Comparison of ENCODE assay signal across 10 cellular contexts in genomic region chr4:106317815-106318214, GRCh38. TPM values are rescaled to one million over a fixed set of nuclear protein-coding genes. Genes with fewer than 3 reads are reported as not detected.
A peak's percentile ranks its signal among the peaks of the same experiment; 100 is the strongest.
DNase-seq lines count a peak whose midpoint lies in the region; ATAC-seq and TF ChIP-seq lines count a peak whose summit lies in the region.
"Had no signal": no experiment of that assay in that cellular context is flagged by ENCODE, and none has a peak within 500 bp of the region (broad histone marks: within the 10 kb centered on the region; RNA-seq: fewer than 3 reads in every experiment).

No MANE protein-coding gene starts in this region.

- H3K9me3 ChIP-seq in DOHH2 (ENCODE audit: control insufficient read depth, insufficient read depth, low read length) (no peaks in the 10 kb centered on the region), endocrine pancreas (ENCODE audit: control insufficient read depth, low read length) (no peaks in the 10 kb centered on the region), trophoblast cell (ENCODE audit: insufficient read depth, low read depth, low read length) (peaks cover 5% of the 10 kb centered on the region)

- H3K79me2 ChIP-seq in DOHH2 (ENCODE audit: control insufficient read depth, low read length) (peaks cover 90% of the 10 kb centered on the region), trophoblast cell (ENCODE audit: control insufficient read depth, insufficient read depth, low read length, poor library complexity) (peaks cover 5% of the 10 kb centered on the region)

- no peak overlapping the region for H3K18ac ChIP-seq in trophoblast cell (ENCODE audit: low read length)

- H2AFZ ChIP-seq in trophoblast cell (ENCODE audit: insufficient read depth, low read length, poor library complexity) = no peak overlapping the region

- no peak overlapping the region for H2AK5ac ChIP-seq in trophoblast cell (ENCODE audit: low read length)

- no peak overlapping the region for H2BK12ac ChIP-seq in trophoblast cell (ENCODE audit: low read length)

- H3K9ac ChIP-seq in endocrine pancreas (ENCODE audit: control insufficient read depth, insufficient read depth, low read length) = no peak overlapping the region
- H3K9ac ChIP-seq in trophoblast cell (ENCODE audit: low read length) = no peak overlapping the region

- peaks cover 23% of the 10 kb centered on the region for H3K4me1 ChIP-seq in DOHH2 (ENCODE audit: control insufficient read depth, low read length)
- peaks cover 14% of the 10 kb centered on the region for H3K4me1 ChIP-seq in endocrine pancreas (ENCODE audit: control insufficient read depth, insufficient read depth, low read length)
- peaks cover 0 to 2% of the 10 kb centered on the region in 2 experiments for H3K4me1 ChIP-seq in trophoblast cell (ENCODE audit: control insufficient read depth in 1 of 2, insufficient read depth in 2 of 2, low read length in 2 of 2)

- no peak overlapping the region for H3K23ac ChIP-seq in trophoblast cell (ENCODE audit: low read length)

- no peak overlapping the region for H4K8ac ChIP-seq in trophoblast cell (ENCODE audit: low read depth, low read length)

- H3F3A ChIP-seq in DOHH2 (ENCODE audit: control insufficient read depth, insufficient read depth) = peaks cover 6% of the 10 kb centered on the region; the same call in 1 of the 2 replicates

- no peak for ATAC-seq in HG03175 (IDR thresholded peaks at IDR 0.05; ENCODE audit: unreplicated experiment)

- H3K4me3 ChIP-seq in DOHH2 (ENCODE audit: low read length) (peak overlapping the region; percentile 90), NB4 (ENCODE audit: low read depth, low read length) (peak overlapping the region; percentile 100), endocrine pancreas (ENCODE audit: control insufficient read depth, insufficient read depth, low read length) (peak overlapping the region; percentile 100), trophoblast cell (ENCODE audit: low read depth, low read length) (no peak overlapping the region)

- H3K4me2 ChIP-seq in DOHH2 (ENCODE audit: low read length) (peak overlapping the region; percentile 77), trophoblast cell (ENCODE audit: low read length) (no peak overlapping the region)

- no peak overlapping the region for H4K91ac ChIP-seq in trophoblast cell (ENCODE audit: low read depth, low read length)

- H2BK5ac ChIP-seq in trophoblast cell (ENCODE audit: low read depth, low read length, poor library complexity) = no peak overlapping the region

- no peak overlapping the region for H3K14ac ChIP-seq in trophoblast cell (ENCODE audit: low read length)

- no peak for TF ChIP-seq POLR2A in NB4 (IDR thresholded peaks at IDR 0.05; ENCODE audit: extremely low read depth, insufficient read length)

- TF ChIP-seq CTCF in DOHH2 (IDR thresholded peaks at IDR 0.05; ENCODE audit: low read depth, low read length, poor library complexity, severe bottlenecking) = no peak
- no peak for TF ChIP-seq CTCF in NB4 (IDR thresholded peaks at IDR 0.05; ENCODE audit: low read depth, low read length)

- H3K27ac ChIP-seq in DOHH2 (ENCODE audit: low read depth, low read length) (no peak overlapping the region), trophoblast cell (ENCODE audit: low read depth, low read length) (no peak overlapping the region)

- peaks cover 34% of the 10 kb centered on the region for H3K36me3 ChIP-seq in DOHH2 (ENCODE audit: control insufficient read depth, low read length)
- H3K36me3 ChIP-seq in endocrine pancreas (ENCODE audit: control insufficient read depth, insufficient read depth, low read length) = peaks cover 4% of the 10 kb centered on the region
- peaks cover 4 to 6% of the 10 kb centered on the region in 2 experiments for H3K36me3 ChIP-seq in trophoblast cell (ENCODE audit: control insufficient read depth in 1 of 2, insufficient read depth in 2 of 2, low read length in 2 of 2)

- no peak overlapping the region for H4K12ac ChIP-seq in trophoblast cell (ENCODE audit: low read depth, low read length)

- H3K79me1 ChIP-seq in trophoblast cell (ENCODE audit: low read length) = peaks cover 12% of the 10 kb centered on the region

- WGBS in trophoblast cell (ENCODE audit: extremely low coverage, insufficient coverage, insufficient read length) = no CpG with 5 or more reads among the region's 1 CpG

- peak overlapping the region; percentile 68 for H3K4ac ChIP-seq in trophoblast cell (ENCODE audit: low read depth, low read length)

- H2BK120ac ChIP-seq in trophoblast cell (ENCODE audit: insufficient read depth, low read length, poor library complexity) = no peak overlapping the region

- no peaks in the 10 kb centered on the region for H3K27me3 ChIP-seq in DOHH2 (ENCODE audit: control insufficient read depth, low read length)
- H3K27me3 ChIP-seq in endocrine pancreas (ENCODE audit: control insufficient read depth, insufficient read depth, low read length) = no peaks in the 10 kb centered on the region
- H3K27me3 ChIP-seq in trophoblast cell (ENCODE audit: insufficient read depth, low read length) = no peaks in the 10 kb centered on the region

- 0 out of 2 replicates have a peak, but pooled peaks cover 6% of the 10 kb centered on the region for H4K20me1 ChIP-seq in DOHH2 (ENCODE audit: control insufficient read depth, insufficient read depth, low read depth, low read length)

- DNase-seq in NB4 (ENCODE audit: low read depth) (no peak), trophoblast cell (no peak), NCI-H226 (no peak), NCI-H748 (lab: John Stamatoyannopoulos, UW; ENCODE audit: unreplicated experiment) (no peak), GDM1 (lab: John Stamatoyannopoulos, UW) (no peak)
- DNase-seq: NCI-H1694; stimulated activated CD4-positive, alpha-beta T cell treated with anti-CD3 and anti-CD28 coated beads, Interleukin-12 subunit alpha, Interleukin-12 subunit beta, amount 100 ng/mL, for 4 hours had no signal

- no peaks in the 10 kb centered on the region for H3K9me2 ChIP-seq in DOHH2 (replicated peaks; ENCODE audit: control insufficient read depth, low read length)

RNA-seq across cellular contexts. Expression of gene AIMP1, which starts 1.5 kb away (rescaled TPM):
- 46.6 and 48.6 TPM in 2 replicates for polyA plus RNA-seq in trophoblast cell (2013)

RNA-seq across cellular contexts. Expression of gene TBCK, which starts 1.8 kb away (rescaled TPM):
- 11.6 and 12.4 TPM in 2 replicates for polyA plus RNA-seq in trophoblast cell (2013)

RNA-seq across cellular contexts. Expression of gene GIMD1, which starts 50.8 kb away (rescaled TPM):
- polyA plus RNA-seq in trophoblast cell (2013) = not detected in 2 replicates
